In the genomic region with DNA sequence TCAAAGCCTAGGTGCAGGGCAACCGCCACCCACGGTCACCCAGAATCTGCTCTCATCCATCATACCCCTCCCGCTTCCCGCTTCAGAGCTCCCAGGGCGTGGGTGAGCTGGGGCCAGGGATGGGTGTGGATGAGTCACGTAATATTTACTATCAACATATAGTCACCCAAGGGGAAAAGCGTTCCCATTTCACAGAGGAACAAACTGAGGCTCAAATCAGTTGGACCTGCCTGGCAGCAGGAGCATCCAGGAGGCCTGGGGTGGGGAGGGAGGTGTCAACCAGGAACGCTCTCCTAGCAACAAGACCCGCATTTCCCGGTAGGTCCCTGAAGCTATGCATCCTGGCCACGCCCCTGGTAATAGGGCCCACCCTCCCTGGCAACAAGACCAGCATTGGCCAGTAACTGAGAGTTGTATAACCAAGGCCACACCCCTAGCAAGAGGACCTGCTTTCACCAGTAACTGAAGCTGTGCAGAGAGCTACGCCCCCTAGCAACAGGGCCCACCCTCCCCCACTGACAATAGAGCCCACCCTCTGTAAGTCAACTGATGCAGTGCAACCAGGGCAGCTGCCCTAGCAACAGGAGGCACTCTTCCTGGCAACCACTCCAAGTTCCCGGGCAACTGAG, we compare ENCODE assay signal across 9 cellular contexts. TPM values are rescaled to one million over a fixed set of nuclear protein-coding genes. Genes with fewer than 3 reads are reported as not detected.
DNase-seq lines count a peak whose midpoint lies in the region; ATAC-seq, FAIRE-seq and TF ChIP-seq lines count a peak whose summit lies in the region.
"Had no signal": no experiment of that assay in that cellular context is flagged by ENCODE, and none has a peak within 500 bp of the region (broad histone marks: within the 10 kb centered on the region; RNA-seq: fewer than 3 reads in every experiment).

No MANE protein-coding gene starts in this region.

- DNase-seq in A549 (ENCODE audit: low read depth in 1 of 2, low spot score in 1 of 2) (peak; percentile 57 to 62), GF-D8 (lab: John Stamatoyannopoulos, UW) (peak; percentile 47), NCI-H1694 treated with DMSO at 0.1 percent for 48 hours (lab: John Stamatoyannopoulos, UW) (peak; percentile 77), activated B cell treated with CpG ODN at 0.5 μM for 24 hours (no peak), iPS-NIHi7 (ENCODE audit: extremely low spot score) (peak; percentile 98)
- no peak for DNase-seq in stimulated activated CD4-positive, alpha-beta T cell treated with anti-CD3 and anti-CD28 coated beads, Interleukin-2, amount 100 ng/mL, for 48 hours

- TF ChIP-seq RAD21 in A549 (conservative IDR thresholded peaks at IDR 0.05 in 1 of 2, IDR thresholded peaks at IDR 0.05 in 1 of 2) = no peak

- 63% methylated on average over 9 of the region's 13 CpGs for WGBS in A549 (ENCODE audit: missing lambda C conversion rate)

- no peak for TF ChIP-seq EP300 in A549 (IDR thresholded peaks at IDR 0.05)

- no peak overlapping the region for H3K27ac Mint-ChIP-seq in activated B cell treated with CpG ODN at 0.5 μM for 24 hours
- H3K27ac Mint-ChIP-seq: activated naive CD8-positive, alpha-beta T cell had no signal

- no peak for FAIRE-seq in A549 (lab: Jason Lieb, UNC)

- no peaks in the 10 kb centered on the region for H3K36me3 Mint-ChIP-seq in activated B cell treated with CpG ODN at 0.5 μM for 24 hours (ENCODE audit: low read depth)
- H3K36me3 Mint-ChIP-seq: activated naive CD8-positive, alpha-beta T cell had no signal

- no peak overlapping the region for H3K4me2 ChIP-seq in A549

- no peak overlapping the region for H3K4me3 Mint-ChIP-seq in activated B cell treated with CpG ODN at 0.5 μM for 24 hours
- H3K4me3 Mint-ChIP-seq: activated naive CD8-positive, alpha-beta T cell had no signal

- no peak overlapping the region for H3K27ac ChIP-seq in A549

- peaks cover 5% of the 10 kb centered on the region; the same call in 1 of the 3 replicates for H3K4me1 ChIP-seq in A549

- ATAC-seq in A549 = peak in 1 of 2 experiments; percentile 67; a peak in 3 of 6 replicates
- peak; percentile 59 for ATAC-seq in activated B cell treated with CpG ODN at 0.5 μM for 24 hours (ENCODE audit: low read depth)
- ATAC-seq in GM19351 (IDR thresholded peaks at IDR 0.05; ENCODE audit: unreplicated experiment) = no peak
- no peak for ATAC-seq in GM21423 (IDR thresholded peaks at IDR 0.05; ENCODE audit: unreplicated experiment)

- no peak for TF ChIP-seq POLR2A in A549 (IDR thresholded peaks at IDR 0.05; ENCODE audit: low read length)

- intact Hi-C loops in activated B cell treated with CpG ODN at 0.5 μM for 24 hours (cut with micrococcal nuclease) = no loop called here

- no peaks in the 10 kb centered on the region for H3K9me3 ChIP-seq in A549

- H3K9me3 Mint-ChIP-seq in activated B cell treated with CpG ODN at 0.5 μM for 24 hours = no peaks in the 10 kb centered on the region

- H3K27me3 Mint-ChIP-seq in activated B cell treated with CpG ODN at 0.5 μM for 24 hours = no peaks in the 10 kb centered on the region
- H3K27me3 Mint-ChIP-seq: activated naive CD8-positive, alpha-beta T cell had no signal

- POLR2A ChIA-PET in A549 (lab: Yijun Ruan, JAX) = no interaction called here
- POLR2A ChIA-PET in activated B cell treated with CpG ODN at 0.5 μM for 24 hours (lab: Charles Lee) = no interaction called here

- CTCF ChIA-PET in A549 (lab: Yijun Ruan, JAX) = interaction anchor here (1.0 to 7.7 kb wide), 4 partner anchors 11 to 76 kb away, joined by 4 to 89 read pairs (median 6); no protein-coding TSS in a partner anchor
- CTCF ChIA-PET in activated B cell treated with CpG ODN at 0.5 μM for 24 hours (lab: Charles Lee) = interaction anchor here (1.1 kb wide), 1 partner anchor 39 kb away, joined by 3 read pairs; no protein-coding TSS in a partner anchor

- TF ChIP-seq CTCF in A549 (IDR thresholded peaks at IDR 0.05) (no peak), activated B cell treated with CpG ODN at 0.5 μM for 24 hours (IDR thresholded peaks at IDR 0.05) (no peak)

- peaks cover 9% of the 10 kb centered on the region for H3K4me1 Mint-ChIP-seq in activated B cell treated with CpG ODN at 0.5 μM for 24 hours

- no peak overlapping the region for H3K4me3 ChIP-seq in A549

TF ChIP-seq in A549, 52 proteins besides CTCF, POLR2A, EP300 and RAD21:
- TF ChIP-seq RARB (CRISPR knock-in tag; IDR thresholded peaks at IDR 0.05) (no peak), GATA3 (IDR thresholded peaks at IDR 0.05; ENCODE audit: borderline replicate concordance) (no peak), PHF8 (IDR thresholded peaks at IDR 0.05; ENCODE audit: borderline replicate concordance, low read depth) (no peak), KDM1A (IDR thresholded peaks at IDR 0.05; ENCODE audit: low read depth) (peak; percentile 80; the same call in 1 of the 2 replicates), FOSL2 (IDR thresholded peaks at IDR 0.05) (no peak), FOSL2 (CRISPR knock-in tag; IDR thresholded peaks at IDR 0.05) (peak; percentile 45; the same call in 1 of the 2 replicates), HEYL (CRISPR knock-in tag; IDR thresholded peaks at IDR 0.05) (no peak)

RNA-seq across cellular contexts. Expression of gene TXNRD2, which starts 32.7 kb away (rescaled TPM):
- 15.5 and 16.3 TPM in 2 replicates for polyA plus RNA-seq in A549 (2011; rRNA removed)
- 60.5 and 68.7 TPM in 2 replicates for polyA plus RNA-seq in A549 (2012; cell fraction: cytosol; rRNA removed)
- polyA plus RNA-seq in A549 (2012; cell fraction: nucleus; rRNA removed) = 95.7 and 112 TPM in 2 replicates
- polyA plus RNA-seq in A549 (2017; fragmentation: RNase III; extraction: RNeasy Plus Mini Kit Qiagen cat#74134 plus additional on column Dnase treatment) = 25.6 to 29.3 TPM (median 25.6 TPM) in 3 replicates
- 15.1 and 19.5 TPM in 2 replicates for polyA minus RNA-seq in A549 (2011; rRNA and poly(A)+ RNA removed)
- total RNA-seq in activated B cell treated with CpG ODN at 0.5 μM for 24 hours = 24.4 and 31.2 TPM in 2 replicates

RNA-seq across cellular contexts. Expression of gene COMT, which starts 32.8 kb away (rescaled TPM):
- polyA plus RNA-seq in A549 (2011; rRNA removed) = 69.5 and 72.3 TPM in 2 replicates
- polyA plus RNA-seq in A549 (2012; cell fraction: cytosol; rRNA removed) = 269 and 292 TPM in 2 replicates
- polyA plus RNA-seq in A549 (2012; cell fraction: nucleus; rRNA removed) = 253 and 314 TPM in 2 replicates
- 113 to 135 TPM (median 125 TPM) in 3 replicates for polyA plus RNA-seq in A549 (2017; fragmentation: RNase III; extraction: RNeasy Plus Mini Kit Qiagen cat#74134 plus additional on column Dnase treatment)
- polyA minus RNA-seq in A549 (2011; rRNA and poly(A)+ RNA removed) = 21.7 and 39.3 TPM in 2 replicates
- total RNA-seq in activated B cell treated with CpG ODN at 0.5 μM for 24 hours = 40.6 and 49.5 TPM in 2 replicates

RNA-seq across cellular contexts. Expression of gene ARVCF, which starts 42.3 kb away (rescaled TPM):
- polyA plus RNA-seq in A549 (2011; rRNA removed) = 0.81 and 1.1 TPM in 2 replicates
- polyA plus RNA-seq in A549 (2012; cell fraction: cytosol; rRNA removed) = 1.9 and 2.2 TPM in 2 replicates
- polyA plus RNA-seq in A549 (2012; cell fraction: nucleus; rRNA removed) = 10.6 and 13.2 TPM in 2 replicates
- 1.2 to 2.1 TPM (median 1.9 TPM) in 3 replicates for polyA plus RNA-seq in A549 (2017; fragmentation: RNase III; extraction: RNeasy Plus Mini Kit Qiagen cat#74134 plus additional on column Dnase treatment)
- 1.1 and 2.8 TPM in 2 replicates for polyA minus RNA-seq in A549 (2011; rRNA and poly(A)+ RNA removed)
- total RNA-seq in activated B cell treated with CpG ODN at 0.5 μM for 24 hours = 2.3 and 6.5 TPM in 2 replicates

RNA-seq across cellular contexts. Expression of gene TANGO2, which starts 46.6 kb away (rescaled TPM):
- polyA plus RNA-seq in A549 (2011; rRNA removed) (13.2 and 15.0 TPM in 2 replicates), A549 (2017; fragmentation: RNase III; extraction: RNeasy Plus Mini Kit Qiagen cat#74134 plus additional on column Dnase treatment) (13.5 to 14.1 TPM (median 13.8 TPM) in 3 replicates)
- polyA plus RNA-seq in A549 (2012; cell fraction: cytosol; rRNA removed) = 22.7 and 28.4 TPM in 2 replicates
- polyA plus RNA-seq in A549 (2012; cell fraction: nucleus; rRNA removed) = 29.8 and 35.2 TPM in 2 replicates
- 28.0 and 38.6 TPM in 2 replicates for polyA minus RNA-seq in A549 (2011; rRNA and poly(A)+ RNA removed)
- total RNA-seq in activated B cell treated with CpG ODN at 0.5 μM for 24 hours = 46.1 and 47.2 TPM in 2 replicates

Comparison
In these comparisons a context has a peak if more than half of its experiments do, and no peak if none do; other contexts are left out.
1. DNase-seq: peak in A549 (2 of 2), GF-D8 (single experiment), NCI-H1694 treated with DMSO at 0.1 percent for 48 hours (single experiment) and iPS-NIHi7 (single experiment); none in activated B cell treated with CpG ODN at 0.5 μM for 24 hours (single experiment) and stimulated activated CD4-positive, alpha-beta T cell treated with anti-CD3 and anti-CD28 coated beads, Interleukin-2, amount 100 ng/mL, for 48 hours (0 of 2).